Comparison of ENCODE assay signal across 12 cellular contexts in the genomic region with DNA sequence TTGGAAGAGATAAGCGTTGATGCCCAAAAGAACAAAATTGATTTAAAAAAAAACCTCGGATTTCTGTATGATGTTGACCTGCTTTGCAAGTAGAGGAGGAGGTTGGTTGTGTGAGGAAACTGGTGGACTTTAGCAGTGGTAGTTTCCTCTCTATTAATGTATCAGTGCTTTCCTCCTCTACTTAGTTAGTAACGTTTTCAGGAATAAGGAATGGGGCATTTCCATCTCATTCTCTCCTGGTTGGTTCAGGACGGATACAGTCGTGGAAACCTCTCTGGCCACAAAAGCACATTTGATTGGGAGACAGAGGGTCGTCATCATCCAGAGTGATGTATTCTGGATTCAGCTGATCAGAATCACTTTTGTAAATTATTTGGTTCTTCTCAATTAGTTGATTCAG. TPM values are rescaled to one million over a fixed set of nuclear protein-coding genes. Genes with fewer than 3 reads are reported as not detected.
DNase-seq lines count a peak whose midpoint lies in the region; ATAC-seq and TF ChIP-seq lines count a peak whose summit lies in the region.
"Had no signal": no experiment of that assay in that cellular context is flagged by ENCODE, and none has a peak within 500 bp of the region (broad histone marks: within the 10 kb centered on the region; RNA-seq: fewer than 3 reads in every experiment).

No MANE protein-coding gene starts in this region.

- peak overlapping the region; percentile 11 for H3K4me3 Mint-ChIP-seq in stimulated activated naive CD8-positive, alpha-beta T cell treated with anti-CD3 and anti-CD28 coated beads, Interleukin-15, Interleukin-2, amounts not matched to agents 100 ng/mL and 50 ng/mL, for 24 hours
- no peak overlapping the region for H3K4me3 Mint-ChIP-seq in stimulated activated naive CD8-positive, alpha-beta T cell treated with anti-CD3 and anti-CD28 coated beads, Interleukin-15, amount 100 ng/mL, for 72 hours
- H3K4me3 Mint-ChIP-seq in brain (peak overlapping the region; percentile 81 to 90 (median 86)), mesothelial cell of epicardium (peak overlapping the region; percentile 46)
- H3K4me3 Mint-ChIP-seq: central memory CD8-positive, alpha-beta T cell had no signal

- peaks cover 48% of the 10 kb centered on the region for H3K27me3 Mint-ChIP-seq in stimulated activated naive CD8-positive, alpha-beta T cell treated with anti-CD3 and anti-CD28 coated beads, Interleukin-15, Interleukin-2, amounts not matched to agents 100 ng/mL and 50 ng/mL, for 24 hours
- peaks cover 50% of the 10 kb centered on the region for H3K27me3 Mint-ChIP-seq in stimulated activated naive CD8-positive, alpha-beta T cell treated with anti-CD3 and anti-CD28 coated beads, Interleukin-15, amount 100 ng/mL, for 72 hours
- H3K27me3 Mint-ChIP-seq in brain (no peaks in the 10 kb centered on the region), mesothelial cell of epicardium (ENCODE audit: low read depth) (peaks cover 15% of the 10 kb centered on the region)

- TF ChIP-seq CTCF in brain (conservative IDR thresholded peaks at IDR 0.05) (no peak), mesothelial cell of epicardium (IDR thresholded peaks at IDR 0.05; ENCODE audit: unreplicated experiment) (no peak)

- no peaks in the 10 kb centered on the region for H3K36me3 Mint-ChIP-seq in stimulated activated naive CD8-positive, alpha-beta T cell treated with anti-CD3 and anti-CD28 coated beads, Interleukin-15, Interleukin-2, amounts not matched to agents 100 ng/mL and 50 ng/mL, for 24 hours (ENCODE audit: low read depth)
- H3K36me3 Mint-ChIP-seq in brain = peaks cover 4% of the 10 kb centered on the region
- H3K36me3 Mint-ChIP-seq in mesothelial cell of epicardium = no peaks in the 10 kb centered on the region

- ATAC-seq in stimulated activated naive CD8-positive, alpha-beta T cell treated with anti-CD3 and anti-CD28 coated beads, Interleukin-15, amount 100 ng/mL, for 72 hours = no peak
- ATAC-seq in GM19328 (IDR thresholded peaks at IDR 0.05; ENCODE audit: unreplicated experiment) (no peak), HG03025 (IDR thresholded peaks at IDR 0.05; ENCODE audit: low FRiP score, unreplicated experiment) (no peak)

- H3K27ac Mint-ChIP-seq in stimulated activated naive CD8-positive, alpha-beta T cell treated with anti-CD3 and anti-CD28 coated beads, Interleukin-15, Interleukin-2, amounts not matched to agents 100 ng/mL and 50 ng/mL, for 24 hours = no peak overlapping the region
- no peak overlapping the region for H3K27ac Mint-ChIP-seq in stimulated activated naive CD8-positive, alpha-beta T cell treated with anti-CD3 and anti-CD28 coated beads, Interleukin-15, amount 100 ng/mL, for 72 hours
- H3K27ac Mint-ChIP-seq in brain = peak overlapping the region; percentile 66 to 94 (median 76)
- H3K27ac Mint-ChIP-seq in mesothelial cell of epicardium = no peak overlapping the region

- no peak for DNase-seq in stimulated activated naive CD8-positive, alpha-beta T cell treated with anti-CD3 and anti-CD28 coated beads, Interleukin-15, amount 100 ng/mL, for 72 hours
- no peak for DNase-seq in mesothelial cell of epicardium (ENCODE audit: low spot score in 2 of 2, unreplicated experiment in 2 of 2)
- no peak for DNase-seq in SW480 (ENCODE audit: low spot score)
- no peak for DNase-seq in KBM-7
- DNase-seq: HCEC 1CT; MM.1S; stimulated activated naive CD4-positive, alpha-beta T cell had no signal

- no peaks in the 10 kb centered on the region for H3K9me3 Mint-ChIP-seq in stimulated activated naive CD8-positive, alpha-beta T cell treated with anti-CD3 and anti-CD28 coated beads, Interleukin-15, Interleukin-2, amounts not matched to agents 100 ng/mL and 50 ng/mL, for 24 hours
- no peaks in the 10 kb centered on the region for H3K9me3 Mint-ChIP-seq in stimulated activated naive CD8-positive, alpha-beta T cell treated with anti-CD3 and anti-CD28 coated beads, Interleukin-15, amount 100 ng/mL, for 72 hours
- H3K9me3 Mint-ChIP-seq in brain (peaks cover 0 to 5% (median 0%) of the 10 kb centered on the region in 5 experiments), mesothelial cell of epicardium (no peaks in the 10 kb centered on the region)
- H3K9me3 Mint-ChIP-seq: central memory CD8-positive, alpha-beta T cell had no signal

- no peaks in the 10 kb centered on the region for H3K4me1 Mint-ChIP-seq in stimulated activated naive CD8-positive, alpha-beta T cell treated with anti-CD3 and anti-CD28 coated beads, Interleukin-15, Interleukin-2, amounts not matched to agents 100 ng/mL and 50 ng/mL, for 24 hours (ENCODE audit: low read depth)
- no peaks in the 10 kb centered on the region for H3K4me1 Mint-ChIP-seq in stimulated activated naive CD8-positive, alpha-beta T cell treated with anti-CD3 and anti-CD28 coated beads, Interleukin-15, amount 100 ng/mL, for 72 hours
- H3K4me1 Mint-ChIP-seq in brain (peaks cover 50% of the 10 kb centered on the region), mesothelial cell of epicardium (peaks cover 17% of the 10 kb centered on the region)
- H3K4me1 Mint-ChIP-seq: central memory CD8-positive, alpha-beta T cell had no signal

- in situ Hi-C loops in KBM-7 (cut with MboI; ENCODE audit: low pct_unique_long_range_greater_than_20kb, low sequenced_read_pairs) = loop anchor here (25.0 kb wide), 1 partner anchor 537 kb away; no protein-coding TSS in a partner anchor

RNA-seq across cellular contexts. Expression of a gene that starts 1.5 kb away (rescaled TPM):
- polyA plus RNA-seq in brain (ENCODE audit: insufficient read depth, low read depth, low replicate concordance) = 15.2 TPM
- 14.0 to 16.3 TPM (median 14.6 TPM) in 3 replicates for total RNA-seq in mesothelial cell of epicardium

Comparison
In these comparisons a context has a peak if more than half of its experiments do, and no peak if none do; other contexts are left out.
1. H3K4me3 Mint-ChIP-seq: peak in stimulated activated naive CD8-positive, alpha-beta T cell treated with anti-CD3 and anti-CD28 coated beads, Interleukin-15, Interleukin-2, amounts not matched to agents 100 ng/mL and 50 ng/mL, for 24 hours (single experiment), brain (5 of 5) and mesothelial cell of epicardium (single experiment); none in stimulated activated naive CD8-positive, alpha-beta T cell treated with anti-CD3 and anti-CD28 coated beads, Interleukin-15, amount 100 ng/mL, for 72 hours (0 of 2).
2. H3K27ac Mint-ChIP-seq: peak in brain (5 of 5); none in stimulated activated naive CD8-positive, alpha-beta T cell treated with anti-CD3 and anti-CD28 coated beads, Interleukin-15, Interleukin-2, amounts not matched to agents 100 ng/mL and 50 ng/mL, for 24 hours (single experiment), stimulated activated naive CD8-positive, alpha-beta T cell treated with anti-CD3 and anti-CD28 coated beads, Interleukin-15, amount 100 ng/mL, for 72 hours (0 of 2) and mesothelial cell of epicardium (single experiment).